Comparison of ENCODE assay signal across 19 cellular contexts in the genomic region with DNA sequence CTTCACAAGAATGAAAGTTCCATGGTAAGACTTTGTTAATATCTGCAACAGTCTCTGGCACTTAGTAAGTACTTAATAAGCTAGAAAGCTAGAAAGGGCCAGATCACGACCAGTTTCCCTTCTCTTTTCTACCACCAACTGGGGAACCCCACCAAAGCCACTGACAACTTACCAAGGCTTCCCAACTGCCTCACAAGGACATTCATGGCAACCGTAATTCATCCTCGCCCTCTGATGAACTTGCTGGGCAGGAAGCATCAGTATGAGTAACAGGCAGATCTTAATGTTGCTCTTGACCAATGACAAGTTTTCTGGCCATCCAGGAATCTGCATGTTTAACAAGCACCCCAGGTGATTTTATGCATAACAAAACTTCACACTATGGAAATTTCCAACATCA. TPM values are rescaled to one million over a fixed set of nuclear protein-coding genes. Genes with fewer than 3 reads are reported as not detected.
A peak's percentile ranks its signal among the peaks of the same experiment; 100 is the strongest.
DNase-seq lines count a peak whose midpoint lies in the region; ATAC-seq, FAIRE-seq and TF ChIP-seq lines count a peak whose summit lies in the region.
"Had no signal": no experiment of that assay in that cellular context is flagged by ENCODE, and none has a peak within 500 bp of the region (broad histone marks: within the 10 kb centered on the region; RNA-seq: fewer than 3 reads in every experiment).

No MANE protein-coding gene starts in this region.

- peaks cover 6% of the 10 kb centered on the region for H3K79me2 ChIP-seq in GM12878 (ENCODE audit: control insufficient read depth, insufficient read depth, low read length)

- 0% methylated on average over 3 of the region's 3 CpGs for WGBS in GM12878 (ENCODE audit: insufficient coverage, insufficient replicate concordance, low lambda C conversion rate, missing lambda C conversion rate)

- no peak overlapping the region for H3K4me3 ChIP-seq in GM12878
- H3K4me3 ChIP-seq: neural progenitor cell, upper lobe of left lung had no signal

- H3K27me3 ChIP-seq in GM12878 (replicated peaks in 1 of 2; ENCODE audit: control insufficient read depth in 2 of 2, insufficient read depth in 2 of 2, low read length in 1 of 2), result no peaks in the 10 kb centered on the region
- H3K27me3 ChIP-seq: BE2C, neural progenitor cell, upper lobe of left lung had no signal

- SMC1A ChIA-PET in GM12878 (lab: Charles Lee; ENCODE audit: uncharacterized antibody, unreplicated experiment), result interaction anchor here (1.0 to 1.8 kb wide), 3 partner anchors 8 to 11 kb away, joined by 3 to 5 read pairs (median 5); no protein-coding TSS in a partner anchor

- in situ Hi-C loops in GM12878 (cut with MboI), result no loop called here

- H3K4me1 ChIP-seq in GM12878 (ENCODE audit: control insufficient read depth, insufficient read depth, low read length), result no peaks in the 10 kb centered on the region
- H3K4me1 ChIP-seq: BE2C, neural progenitor cell had no signal

- H4K20me1 ChIP-seq in GM12878 (ENCODE audit: control insufficient read depth, insufficient read depth), result peaks cover 3% of the 10 kb centered on the region; the same call in 1 of the 2 replicates

- no peak overlapping the region for H2AFZ ChIP-seq in GM12878 (ENCODE audit: control insufficient read depth, low read depth, low read length)
- H2AFZ ChIP-seq: neural progenitor cell had no signal

- BruUV-seq in GM12878 (replicated peaks; lab: Mats Ljungman, UMichigan), result no TSS peak

- CTCF ChIA-PET in GM12878 (lab: Yijun Ruan, JAX), result no interaction called here
- CTCF ChIA-PET in T-cell (lab: Charles Lee), result no interaction called here

- DNase-seq in GM12878 (ENCODE audit: low read depth, low spot score) (no peak), NCI-H146 treated with DMSO at 0.1 percent for 48 hours (lab: John Stamatoyannopoulos, UW; ENCODE audit: unreplicated experiment) (no peak), T-cell (no peak), Ammon's horn (ENCODE audit: low spot score) (no peak), NCI-H510A (lab: John Stamatoyannopoulos, UW) (no peak)
- DNase-seq: activated naive CD8-positive, alpha-beta T cell treated with anti-CD3 and anti-CD28 coated beads, Interleukin-2, amount 50 U/mL, for 24 hours; BE2C; immature natural killer cell; NCI-H1417 treated with DMSO at 0.1 percent for 48 hours; NCI-H446; right cardiac atrium; upper lobe of left lung had no signal

- no peak overlapping the region for H3K27ac ChIP-seq in GM12878 (ENCODE audit: control insufficient read depth, insufficient read depth)
- H3K27ac ChIP-seq: neural progenitor cell, upper lobe of left lung had no signal

- TF ChIP-seq POLR2A in GM12878 (IDR thresholded peaks at IDR 0.05; ENCODE audit: low read depth, low read length), result no peak

- H3K9ac ChIP-seq in GM12878 (ENCODE audit: control insufficient read depth, insufficient read depth, low read length), result no peak overlapping the region
- H3K9ac ChIP-seq: neural progenitor cell had no signal

- no peaks in the 10 kb centered on the region for H3K9me3 ChIP-seq in GM12878 (replicated peaks; ENCODE audit: control insufficient read depth, insufficient read depth, low read length)
- H3K9me3 ChIP-seq: BE2C, upper lobe of left lung had no signal

- no peak for TF ChIP-seq EP300 in GM12878 (IDR thresholded peaks at IDR 0.05; ENCODE audit: borderline replicate concordance in 1 of 2, control insufficient read depth in 1 of 2, low read depth in 2 of 2, low read length in 2 of 2)

- ATAC-seq in GM18873 (IDR thresholded peaks at IDR 0.05; ENCODE audit: low FRiP score, unreplicated experiment), result peak; percentile 55
- ATAC-seq in GM21723 (IDR thresholded peaks at IDR 0.05; ENCODE audit: unreplicated experiment), result peak; percentile 76
- peak; percentile 61 for ATAC-seq in HG03159 (IDR thresholded peaks at IDR 0.05; ENCODE audit: unreplicated experiment)
- ATAC-seq in GM12878, result peak; percentile 87
- ATAC-seq in T-cell (replicated peaks in 1 of 4), result no peak
- ATAC-seq: activated naive CD8-positive, alpha-beta T cell treated with anti-CD3 and anti-CD28 coated beads, Interleukin-2, amount 50 U/mL, for 24 hours; right cardiac atrium had no signal

- no peak overlapping the region for H3K4me2 ChIP-seq in GM12878 (ENCODE audit: control insufficient read depth, insufficient read depth)
- H3K4me2 ChIP-seq: neural progenitor cell had no signal

- no peak for TF ChIP-seq RAD21 in GM12878 (IDR thresholded peaks at IDR 0.05; ENCODE audit: insufficient read depth, low read depth, low read length)

- intact Hi-C loops in GM12878 (cut with micrococcal nuclease; ENCODE audit: unreplicated experiment), result no loop called here

- no peak overlapping the region for H3K4me3 Mint-ChIP-seq in T-cell
- H3K4me3 Mint-ChIP-seq: activated naive CD8-positive, alpha-beta T cell treated with anti-CD3 and anti-CD28 coated beads, Interleukin-2, amount 50 U/mL, for 24 hours; immature natural killer cell; memory B cell; neural progenitor cell had no signal

- H3K36me3 ChIP-seq in GM12878 (ENCODE audit: control insufficient read depth in 2 of 2, insufficient read depth in 2 of 2, low read length in 1 of 2), result peaks cover 0 to under 1% of the 10 kb centered on the region in 2 experiments; a peak in 1 of 4 replicates

- no peak for TF ChIP-seq CTCF in GM12878 (IDR thresholded peaks at IDR 0.05 in 2 of 3, conservative IDR thresholded peaks at IDR 0.05 in 1 of 3; ENCODE audit: control insufficient read depth in 2 of 3, extremely low read depth in 1 of 3, insufficient read depth in 1 of 3, low read depth in 3 of 3, low read length in 3 of 3)

- peaks cover 36% of the 10 kb centered on the region for H3K36me3 Mint-ChIP-seq in T-cell

- RAD21 ChIA-PET in GM12878 (lab: Charles Lee; ENCODE audit: unreplicated experiment), result interaction anchor here (1.9 kb wide), 1 partner anchor 11 kb away, joined by 8 read pairs; no protein-coding TSS in a partner anchor

- no peak overlapping the region for H3K27ac Mint-ChIP-seq in T-cell
- H3K27ac Mint-ChIP-seq: activated naive CD8-positive, alpha-beta T cell treated with anti-CD3 and anti-CD28 coated beads, Interleukin-2, amount 50 U/mL, for 24 hours; memory B cell; neural progenitor cell had no signal

- peaks cover 5 to 19% (median 12%) of the 10 kb centered on the region in 3 donors for H3K4me1 Mint-ChIP-seq in T-cell
- H3K4me1 Mint-ChIP-seq: neural progenitor cell had no signal

- no peak for FAIRE-seq in GM12878 (lab: Jason Lieb, UNC)
- FAIRE-seq: endometrium, frontal cortex had no signal

- H3K27me3 Mint-ChIP-seq in T-cell, result peaks cover 0 to 4% of the 10 kb centered on the region in 2 donors
- H3K27me3 Mint-ChIP-seq: activated naive CD8-positive, alpha-beta T cell treated with anti-CD3 and anti-CD28 coated beads, Interleukin-2, amount 50 U/mL, for 24 hours; memory B cell had no signal

- POLR2A ChIA-PET in GM12878 (lab: Charles Lee) (no interaction called here), T-cell (lab: Charles Lee) (no interaction called here)

- no peaks in the 10 kb centered on the region for H3K9me3 Mint-ChIP-seq in T-cell
- H3K9me3 Mint-ChIP-seq: activated naive CD8-positive, alpha-beta T cell treated with anti-CD3 and anti-CD28 coated beads, Interleukin-2, amount 50 U/mL, for 24 hours; immature natural killer cell; memory B cell; neural progenitor cell had no signal

TF ChIP-seq in GM12878, 131 proteins besides CTCF, POLR2A, EP300 and RAD21 (continues in another document):
- no peak for TF ChIP-seq MYB (IDR thresholded peaks at IDR 0.05; ENCODE audit: borderline replicate concordance, low read depth, low read length)
- TF ChIP-seq, protein P1, sequence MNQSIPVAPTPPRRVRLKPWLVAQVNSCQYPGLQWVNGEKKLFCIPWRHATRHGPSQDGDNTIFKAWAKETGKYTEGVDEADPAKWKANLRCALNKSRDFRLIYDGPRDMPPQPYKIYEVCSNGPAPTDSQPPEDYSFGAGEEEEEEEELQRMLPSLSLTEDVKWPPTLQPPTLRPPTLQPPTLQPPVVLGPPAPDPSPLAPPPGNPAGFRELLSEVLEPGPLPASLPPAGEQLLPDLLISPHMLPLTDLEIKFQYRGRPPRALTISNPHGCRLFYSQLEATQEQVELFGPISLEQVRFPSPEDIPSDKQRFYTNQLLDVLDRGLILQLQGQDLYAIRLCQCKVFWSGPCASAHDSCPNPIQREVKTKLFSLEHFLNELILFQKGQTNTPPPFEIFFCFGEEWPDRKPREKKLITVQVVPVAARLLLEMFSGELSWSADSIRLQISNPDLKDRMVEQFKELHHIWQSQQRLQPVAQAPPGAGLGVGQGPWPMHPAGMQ (IDR thresholded peaks at IDR 0.05; ENCODE audit: borderline replicate concordance), result no peak
- no peak for TF ChIP-seq RBBP5 (conservative IDR thresholded peaks at IDR 0.05)
- no peak for TF ChIP-seq LARP7 (IDR thresholded peaks at IDR 0.05)
- TF ChIP-seq, protein P2, sequence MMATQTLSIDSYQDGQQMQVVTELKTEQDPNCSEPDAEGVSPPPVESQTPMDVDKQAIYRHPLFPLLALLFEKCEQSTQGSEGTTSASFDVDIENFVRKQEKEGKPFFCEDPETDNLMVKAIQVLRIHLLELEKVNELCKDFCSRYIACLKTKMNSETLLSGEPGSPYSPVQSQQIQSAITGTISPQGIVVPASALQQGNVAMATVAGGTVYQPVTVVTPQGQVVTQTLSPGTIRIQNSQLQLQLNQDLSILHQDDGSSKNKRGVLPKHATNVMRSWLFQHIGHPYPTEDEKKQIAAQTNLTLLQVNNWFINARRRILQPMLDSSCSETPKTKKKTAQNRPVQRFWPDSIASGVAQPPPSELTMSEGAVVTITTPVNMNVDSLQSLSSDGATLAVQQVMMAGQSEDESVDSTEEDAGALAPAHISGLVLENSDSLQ (IDR thresholded peaks at IDR 0.05), result peak; percentile 69
- TF ChIP-seq STAT3 (IDR thresholded peaks at IDR 0.05; ENCODE audit: low read depth, low read length), result no peak
- no peak for TF ChIP-seq GABPA (IDR thresholded peaks at IDR 0.05; ENCODE audit: low read depth)
- no peak for TF ChIP-seq ZNF622 (IDR thresholded peaks at IDR 0.05)
- no peak for TF ChIP-seq MTA3 (IDR thresholded peaks at IDR 0.05; ENCODE audit: borderline replicate concordance, low read length)

RNA-seq across cellular contexts. Expression of a gene that starts 23.2 kb away (rescaled TPM):
- not detected in 2 replicates for total RNA-seq in GM12878 (2013; cell fraction: nucleolus; rRNA removed)
- total RNA-seq in GM12878 (2014; rRNA removed) (not detected in 2 replicates), GM12878 (2014; rRNA removed; fragmentation: Illumina TruSeq; extraction: Trizol) (not detected in 2 replicates), GM12878 (2021) (not detected in 2 replicates), T-cell (not detected)
- not detected for polyA plus RNA-seq in GM12878 (2011; ENCODE audit: low read depth)
- polyA plus RNA-seq in GM12878 (2011; rRNA removed) (not detected in 2 replicates), GM12878 (2014; fragmentation: Illumina TruSeq; extraction: Trizol) (not detected in 2 replicates), GM12878 (2014; fragmentation: Nextera tagmentation; extraction: Ambion mirVana) (not detected), GM12878 (2014; rRNA removed) (not detected in 2 replicates), GM12878 (2016; fragmentation: Nextera tagmentation; extraction: Ambion mirVana) (not detected)
- polyA plus RNA-seq in GM12878 (2011; cell fraction: cytosol; rRNA removed), result not detected in 2 replicates
- polyA plus RNA-seq in GM12878 (2011; cell fraction: nucleus; rRNA removed), result not detected in 2 replicates
- polyA plus RNA-seq in GM12878 (2012), result not detected in 2 replicates
- not detected in 2 replicates for polyA minus RNA-seq in GM12878 (2011; rRNA and poly(A)+ RNA removed)
- not detected in 2 replicates for polyA minus RNA-seq in GM12878 (2011; cell fraction: cytosol; rRNA and poly(A)+ RNA removed)
- polyA minus RNA-seq in GM12878 (2011; cell fraction: nucleus; rRNA and poly(A)+ RNA removed), result not detected in 2 replicates
- total RNA-seq: frontal cortex, right cardiac atrium, upper lobe of left lung had no signal
- polyA plus RNA-seq: immature natural killer cell, right cardiac atrium had no signal

Comparison
In these comparisons a context has a peak if more than half of its experiments do, and no peak if none do; other contexts are left out.
1. ATAC-seq: peak in GM18873 (single experiment), GM21723 (single experiment), HG03159 (single experiment) and GM12878 (single experiment); none in T-cell (0 of 4).